In the genomic region with DNA sequence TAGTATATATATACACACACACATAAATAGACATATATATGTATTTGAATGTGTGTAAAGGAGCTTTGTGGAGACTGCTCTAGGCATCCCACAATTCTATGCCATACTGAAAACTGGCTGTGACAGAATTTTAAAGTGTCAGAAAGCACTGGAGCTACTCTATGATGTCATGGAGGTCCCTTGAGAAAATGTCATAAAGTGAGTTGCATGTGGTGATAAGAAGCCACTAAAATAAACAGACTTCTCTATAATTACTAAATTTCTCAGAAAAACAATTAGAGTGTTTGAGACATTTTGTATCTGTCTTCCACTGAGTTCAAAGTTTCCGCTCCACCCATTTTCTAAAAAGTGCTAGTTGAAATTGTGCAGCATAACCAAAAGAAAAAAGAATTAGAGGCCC, we compare ENCODE assay signal across 23 cellular contexts.
"Had no signal": no experiment of that assay in that cellular context is flagged by ENCODE, and none has a peak within 500 bp of the region (broad histone marks: within the 10 kb centered on the region; RNA-seq: fewer than 3 reads in every experiment).

No MANE protein-coding gene starts in this region.

- H3K9me3 ChIP-seq: ovary, psoas muscle, stomach, suprapubic skin, testis, tibial artery, transverse colon, upper lobe of right lung, uterus had no signal

- H3K27ac ChIP-seq: neural progenitor cell, ovary, parathyroid adenoma, psoas muscle, skin epidermis, stomach, suprapubic skin, testis, tibial artery, transverse colon, upper lobe of right lung, uterus had no signal

- H2AFZ ChIP-seq: neural progenitor cell, parathyroid adenoma had no signal

- H3K4me3 ChIP-seq: neural progenitor cell, ovary, psoas muscle, skin epidermis, stomach, suprapubic skin, testis, tibial artery, transverse colon, upper lobe of right lung, uterus had no signal

- H3K27me3 ChIP-seq: neural progenitor cell, ovary, stomach, suprapubic skin, testis, tibial artery, transverse colon, upper lobe of right lung, uterus had no signal

- DNase-seq: naive thymus-derived CD4-positive, alpha-beta T cell; natural killer cell; occipital lobe; ovary; posterior cingulate gyrus; psoas muscle; right cardiac atrium; stimulated activated CD4-positive, alpha-beta T cell treated with anti-CD3 and anti-CD28 coated beads, Interleukin-15, amount 100 ng/mL, for 24 hours; stimulated activated CD4-positive, alpha-beta T cell treated with anti-CD3 and anti-CD28 coated beads, Interleukin-2, amount 100 ng/mL, for 24 hours; stimulated activated CD4-positive, alpha-beta T cell treated with anti-CD3 and anti-CD28 coated beads, Interleukin-2, amount 100 ng/mL, for 48 hours; stimulated activated CD4-positive, alpha-beta T cell treated with anti-CD3 and anti-CD28 coated beads, Interleukin-4, amount 100 ng/mL, for 24 hours; stimulated activated naive B cell treated with anti-CD40 and anti-IgM and Interleukin-4, amounts not matched to agents 10 μg/mL and 1 μg/mL and 100 μg/mL, for 72 hours; stimulated activated naive CD4-positive, alpha-beta T cell treated with Interleukin-2 at 50 U/mL for 16 hours; stomach; testis; tibial artery; transverse colon; upper lobe of right lung; uterus had no signal

- H3K9ac ChIP-seq: neural progenitor cell, parathyroid adenoma had no signal

- H3K36me3 ChIP-seq: neural progenitor cell, ovary, stomach, suprapubic skin, tibial artery, transverse colon, upper lobe of right lung, uterus had no signal

- H3K4me2 ChIP-seq: neural progenitor cell had no signal

- H3K4me1 ChIP-seq: neural progenitor cell, parathyroid adenoma, psoas muscle, stomach, suprapubic skin, testis, tibial artery, transverse colon, upper lobe of right lung, uterus had no signal
